In genomic region chr3:130900959-130901358, GRCh38 we compare ENCODE assay signal across 12 cellular contexts. TPM values are rescaled to one million over a fixed set of nuclear protein-coding genes. Genes with fewer than 3 reads are reported as not detected.
DNase-seq lines count a peak whose midpoint lies in the region; ATAC-seq and TF ChIP-seq lines count a peak whose summit lies in the region.
"Had no signal": no experiment of that assay in that cellular context is flagged by ENCODE, and none has a peak within 500 bp of the region (broad histone marks: within the 10 kb centered on the region; RNA-seq: fewer than 3 reads in every experiment).

No MANE protein-coding gene starts in this region.

- no peak overlapping the region for H3K4me3 ChIP-seq in GM12865 (ENCODE audit: low read depth, low read length)
- H3K4me3 ChIP-seq: pancreas had no signal

- CTCF ChIA-PET in activated naive CD4-positive, alpha-beta T cell treated with anti-CD3 and anti-CD28 coated beads, Interleukin-2, amount 10 ng/mL, durations not matched to agents 7 days and 5 days (lab: Charles Lee) = no interaction called here
- CTCF ChIA-PET in activated CD4-positive, alpha-beta T cell treated with anti-CD3 and anti-CD28 coated beads for 36 hours (lab: Charles Lee) = no interaction called here

- H3K27ac Mint-ChIP-seq in activated naive CD4-positive, alpha-beta T cell treated with anti-CD3 and anti-CD28 coated beads, Interleukin-2, amount 10 ng/mL, durations not matched to agents 7 days and 5 days = no peak overlapping the region
- H3K27ac Mint-ChIP-seq in activated CD4-positive, alpha-beta T cell treated with anti-CD3 and anti-CD28 coated beads for 36 hours = no peak overlapping the region
- H3K27ac Mint-ChIP-seq: activated naive CD4-positive, alpha-beta T cell treated with anti-CD3 and anti-CD28 coated beads, Interleukin-2, amount 50 U/mL, for 24 hours; B cell; T-helper 1 cell treated with Interleukin-12 subunit alpha and Interleukin-12 subunit beta and Interleukin-4 antibody, amounts not matched to agents 30 μg/mL and 1 μg/mL, for 36 hours had no signal

- no peak overlapping the region for H3K4me3 Mint-ChIP-seq in activated naive CD4-positive, alpha-beta T cell treated with anti-CD3 and anti-CD28 coated beads, Interleukin-2, amount 10 ng/mL, durations not matched to agents 7 days and 5 days
- no peak overlapping the region for H3K4me3 Mint-ChIP-seq in activated CD4-positive, alpha-beta T cell treated with anti-CD3 and anti-CD28 coated beads for 36 hours
- H3K4me3 Mint-ChIP-seq: activated naive CD4-positive, alpha-beta T cell treated with anti-CD3 and anti-CD28 coated beads, Interleukin-2, amount 50 U/mL, for 24 hours; B cell; T-helper 1 cell treated with Interleukin-12 subunit alpha and Interleukin-12 subunit beta and Interleukin-4 antibody, amounts not matched to agents 30 μg/mL and 1 μg/mL, for 36 hours had no signal

- no peaks in the 10 kb centered on the region for H3K9me3 Mint-ChIP-seq in activated naive CD4-positive, alpha-beta T cell treated with anti-CD3 and anti-CD28 coated beads, Interleukin-2, amount 10 ng/mL, durations not matched to agents 7 days and 5 days
- no peaks in the 10 kb centered on the region for H3K9me3 Mint-ChIP-seq in activated CD4-positive, alpha-beta T cell treated with anti-CD3 and anti-CD28 coated beads for 36 hours (ENCODE audit: low read depth)
- H3K9me3 Mint-ChIP-seq: activated naive CD4-positive, alpha-beta T cell treated with anti-CD3 and anti-CD28 coated beads, Interleukin-2, amount 50 U/mL, for 24 hours; T-helper 1 cell treated with Interleukin-12 subunit alpha and Interleukin-12 subunit beta and Interleukin-4 antibody, amounts not matched to agents 30 μg/mL and 1 μg/mL, for 36 hours had no signal

- peaks cover 3% of the 10 kb centered on the region for H3K36me3 Mint-ChIP-seq in activated naive CD4-positive, alpha-beta T cell treated with anti-CD3 and anti-CD28 coated beads, Interleukin-2, amount 10 ng/mL, durations not matched to agents 7 days and 5 days
- H3K36me3 Mint-ChIP-seq in activated CD4-positive, alpha-beta T cell treated with anti-CD3 and anti-CD28 coated beads for 36 hours (ENCODE audit: low read depth) = peaks cover 3% of the 10 kb centered on the region
- H3K36me3 Mint-ChIP-seq: activated naive CD4-positive, alpha-beta T cell treated with anti-CD3 and anti-CD28 coated beads, Interleukin-2, amount 50 U/mL, for 24 hours had no signal

- intact Hi-C loops in activated CD4-positive, alpha-beta T cell treated with anti-CD3 and anti-CD28 coated beads for 36 hours (cut with DNase I, micrococcal nuclease) = no loop called here

- POLR2A ChIA-PET in activated CD4-positive, alpha-beta T cell treated with anti-CD3 and anti-CD28 coated beads for 36 hours (lab: Charles Lee) = no interaction called here

- H3K4me1 Mint-ChIP-seq in activated naive CD4-positive, alpha-beta T cell treated with anti-CD3 and anti-CD28 coated beads, Interleukin-2, amount 10 ng/mL, durations not matched to agents 7 days and 5 days = peaks cover 51% of the 10 kb centered on the region
- peaks cover 56% of the 10 kb centered on the region for H3K4me1 Mint-ChIP-seq in activated CD4-positive, alpha-beta T cell treated with anti-CD3 and anti-CD28 coated beads for 36 hours

- TF ChIP-seq CTCF in GM12865 (IDR thresholded peaks at IDR 0.05; ENCODE audit: insufficient read depth, low read depth, low read length, missing control alignments) = no peak

- ATAC-seq in GM21423 (IDR thresholded peaks at IDR 0.05; ENCODE audit: unreplicated experiment) = peak; percentile 56
- peak; percentile 49 for ATAC-seq in HG03442 (IDR thresholded peaks at IDR 0.05; ENCODE audit: unreplicated experiment)
- ATAC-seq in activated CD4-positive, alpha-beta T cell treated with anti-CD3 and anti-CD28 coated beads for 36 hours = no peak

- peak; percentile 44 for DNase-seq in GM12865 (ENCODE audit: low read depth)
- peak; percentile 41 for DNase-seq in glomerular visceral epithelial cell (ENCODE audit: extremely low spot score)
- DNase-seq in activated naive CD4-positive, alpha-beta T cell treated with anti-CD3 and anti-CD28 coated beads, Interleukin-2, amount 10 ng/mL, durations not matched to agents 7 days and 5 days = no peak
- no peak for DNase-seq in activated CD4-positive, alpha-beta T cell treated with anti-CD3 and anti-CD28 coated beads for 36 hours
- no peak for DNase-seq in activated CD4-positive, alpha-beta T cell treated with anti-CD3 and anti-CD28 coated beads for 1 hour
- no peak for DNase-seq in NCI-H1048 (lab: John Stamatoyannopoulos, UW)
- DNase-seq: pancreas had no signal

- H3K27me3 Mint-ChIP-seq in activated naive CD4-positive, alpha-beta T cell treated with anti-CD3 and anti-CD28 coated beads, Interleukin-2, amount 10 ng/mL, durations not matched to agents 7 days and 5 days = no peaks in the 10 kb centered on the region
- no peaks in the 10 kb centered on the region for H3K27me3 Mint-ChIP-seq in activated CD4-positive, alpha-beta T cell treated with anti-CD3 and anti-CD28 coated beads for 36 hours
- H3K27me3 Mint-ChIP-seq: activated naive CD4-positive, alpha-beta T cell treated with anti-CD3 and anti-CD28 coated beads, Interleukin-2, amount 50 U/mL, for 24 hours; B cell had no signal

RNA-seq across cellular contexts. Expression of gene ATP2C1, which starts 7.1 kb away (rescaled TPM):
- total RNA-seq in activated CD4-positive, alpha-beta T cell treated with anti-CD3 and anti-CD28 coated beads for 36 hours = 10 to 100 TPM; 47.4 to 48.5 TPM

Comparison
In these comparisons a context has a peak if more than half of its experiments do, and no peak if none do; other contexts are left out.
1. DNase-seq: peak in GM12865 (single experiment) and glomerular visceral epithelial cell (single experiment); none in activated naive CD4-positive, alpha-beta T cell treated with anti-CD3 and anti-CD28 coated beads, Interleukin-2, amount 10 ng/mL, durations not matched to agents 7 days and 5 days (single experiment), activated CD4-positive, alpha-beta T cell treated with anti-CD3 and anti-CD28 coated beads for 36 hours (single experiment), activated CD4-positive, alpha-beta T cell treated with anti-CD3 and anti-CD28 coated beads for 1 hour (single experiment) and NCI-H1048 (single experiment).